Comparison of ENCODE assay signal across 12 cellular contexts in genomic region chr1:173411835-173412742, GRCh38.
DNase-seq lines count a peak whose midpoint lies in the region; TF ChIP-seq lines count a peak whose summit lies in the region.
"Had no signal": no experiment of that assay in that cellular context is flagged by ENCODE, and none has a peak within 500 bp of the region (broad histone marks: within the 10 kb centered on the region; RNA-seq: fewer than 3 reads in every experiment).

No MANE protein-coding gene starts in this region.

- no peaks in the 10 kb centered on the region for H4K20me1 ChIP-seq in OCI-LY3 (ENCODE audit: insufficient read depth, low read length)

- H3K4me3 ChIP-seq in OCI-LY3 (ENCODE audit: low read length) (no peak overlapping the region), epithelial cell of esophagus (ENCODE audit: low read length) (no peak overlapping the region), trophoblast cell (ENCODE audit: low read depth, low read length) (no peak overlapping the region)
- H3K4me3 ChIP-seq: lower lobe of right lung, psoas muscle, thoracic aorta had no signal

- DNase-seq in EL (peak; percentile 89), epithelial cell of esophagus (ENCODE audit: low read depth) (peak; percentile 10), trophoblast cell (peak; percentile 75 to 77), cardiac septum (ENCODE audit: low spot score) (no peak)
- DNase-seq in activated CD8-positive, alpha-beta memory T cell treated with anti-CD3 and anti-CD28 coated beads, Interleukin-2, amount 50 U/mL, for 48 hours = no peak
- no peak for DNase-seq in activated CD8-positive, alpha-beta memory T cell treated with anti-CD3 and anti-CD28 coated beads, Interleukin-2, amount 50 U/mL, for 4 hours
- DNase-seq in stimulated activated CD4-positive, alpha-beta T cell treated with anti-CD3 and anti-CD28 coated beads, Interleukin-1b, Interleukin-23, amount 100 ng/mL, for 48 hours = no peak
- DNase-seq: lower lobe of right lung, NCI-H146, psoas muscle had no signal

- H3K9me3 ChIP-seq in OCI-LY3 (ENCODE audit: insufficient read depth, low read length) (no peaks in the 10 kb centered on the region), trophoblast cell (ENCODE audit: insufficient read depth, low read depth, low read length) (peaks cover 3% of the 10 kb centered on the region)
- H3K9me3 ChIP-seq: lower lobe of right lung, psoas muscle, thoracic aorta had no signal

- H3K14ac ChIP-seq in trophoblast cell (ENCODE audit: low read length) = no peak overlapping the region

- H2AK5ac ChIP-seq in trophoblast cell (ENCODE audit: low read length) = no peak overlapping the region

- H2BK5ac ChIP-seq in trophoblast cell (ENCODE audit: low read depth, low read length, poor library complexity) = no peak overlapping the region

- WGBS in trophoblast cell (ENCODE audit: extremely low coverage, insufficient coverage, insufficient read length) = no CpG with 5 or more reads among the region's 17 CpGs

- H2BK120ac ChIP-seq in trophoblast cell (ENCODE audit: insufficient read depth, low read length, poor library complexity) = no peak overlapping the region

- H4K12ac ChIP-seq in trophoblast cell (ENCODE audit: low read depth, low read length) = no peak overlapping the region

- H4K91ac ChIP-seq in trophoblast cell (ENCODE audit: low read depth, low read length) = no peak overlapping the region

- H3K4ac ChIP-seq in trophoblast cell (ENCODE audit: low read depth, low read length) = no peak overlapping the region

- no peaks in the 10 kb centered on the region for H3K79me1 ChIP-seq in trophoblast cell (ENCODE audit: low read length)

- H3K4me1 ChIP-seq in OCI-LY3 (ENCODE audit: low read length) (peaks cover 95% of the 10 kb centered on the region), trophoblast cell (ENCODE audit: control insufficient read depth in 1 of 2, insufficient read depth in 2 of 2, low read length in 2 of 2) (no peaks in the 10 kb centered on the region)
- H3K4me1 ChIP-seq: psoas muscle had no signal

- no peak overlapping the region for H4K8ac ChIP-seq in trophoblast cell (ENCODE audit: low read depth, low read length)

- peak overlapping the region; percentile 89 for H3K27ac ChIP-seq in OCI-LY3 (ENCODE audit: low read length)
- H3K27ac ChIP-seq in trophoblast cell (ENCODE audit: low read depth, low read length) = no peak overlapping the region
- H3K27ac ChIP-seq: lower lobe of right lung, psoas muscle, thoracic aorta had no signal

- H3K79me2 ChIP-seq in OCI-LY3 (ENCODE audit: low read length) (no peaks in the 10 kb centered on the region), trophoblast cell (ENCODE audit: control insufficient read depth, insufficient read depth, low read length, poor library complexity) (no peaks in the 10 kb centered on the region)

- H3K4me2 ChIP-seq in OCI-LY3 (ENCODE audit: low read length) = peak overlapping the region; percentile 69
- H3K4me2 ChIP-seq in trophoblast cell (ENCODE audit: low read length) = no peak overlapping the region

- TF ChIP-seq CTCF in OCI-LY3 (IDR thresholded peaks at IDR 0.05; ENCODE audit: low read depth, low read length) = no peak
- TF ChIP-seq CTCF in epithelial cell of esophagus (IDR thresholded peaks at IDR 0.05; ENCODE audit: insufficient read depth, low read depth, low read length, missing control alignments) = no peak

- intact Hi-C loops in cardiac septum (cut with DNase I) = loop anchor here (10.0 kb wide), 3 partner anchors 157 to 667 kb away; no protein-coding TSS in a partner anchor

- H3K27me3 ChIP-seq in OCI-LY3 (ENCODE audit: low read depth, low read length) (no peaks in the 10 kb centered on the region), trophoblast cell (ENCODE audit: insufficient read depth, low read length) (no peaks in the 10 kb centered on the region)

- no peak overlapping the region for H3K23ac ChIP-seq in trophoblast cell (ENCODE audit: low read length)

- H2BK12ac ChIP-seq in trophoblast cell (ENCODE audit: low read length) = no peak overlapping the region

- H3K9ac ChIP-seq in OCI-LY3 (ENCODE audit: low read length) (peak overlapping the region; percentile 69; the same call in 1 of the 2 replicates), trophoblast cell (ENCODE audit: low read length) (no peak overlapping the region)

- no peak overlapping the region for H2AFZ ChIP-seq in OCI-LY3 (ENCODE audit: low read depth, low read length)
- no peak overlapping the region for H2AFZ ChIP-seq in trophoblast cell (ENCODE audit: insufficient read depth, low read length, poor library complexity)

- no peak overlapping the region for H3K18ac ChIP-seq in trophoblast cell (ENCODE audit: low read length)

- peaks cover 4% of the 10 kb centered on the region for H3K36me3 ChIP-seq in OCI-LY3 (replicated peaks; ENCODE audit: low read depth, low read length)
- peaks cover 0 to 8% of the 10 kb centered on the region in 2 experiments for H3K36me3 ChIP-seq in trophoblast cell (ENCODE audit: control insufficient read depth in 1 of 2, insufficient read depth in 2 of 2, low read length in 2 of 2)
- H3K36me3 ChIP-seq: thoracic aorta had no signal

Comparison
In these comparisons a context has a peak if more than half of its experiments do, and no peak if none do; other contexts are left out.
1. DNase-seq: peak in EL (single experiment), epithelial cell of esophagus (single experiment) and trophoblast cell (2 of 2); none in cardiac septum (single experiment), activated CD8-positive, alpha-beta memory T cell treated with anti-CD3 and anti-CD28 coated beads, Interleukin-2, amount 50 U/mL, for 48 hours (single experiment), activated CD8-positive, alpha-beta memory T cell treated with anti-CD3 and anti-CD28 coated beads, Interleukin-2, amount 50 U/mL, for 4 hours (single experiment) and stimulated activated CD4-positive, alpha-beta T cell treated with anti-CD3 and anti-CD28 coated beads, Interleukin-1b, Interleukin-23, amount 100 ng/mL, for 48 hours (single experiment).